In the genomic region with DNA sequence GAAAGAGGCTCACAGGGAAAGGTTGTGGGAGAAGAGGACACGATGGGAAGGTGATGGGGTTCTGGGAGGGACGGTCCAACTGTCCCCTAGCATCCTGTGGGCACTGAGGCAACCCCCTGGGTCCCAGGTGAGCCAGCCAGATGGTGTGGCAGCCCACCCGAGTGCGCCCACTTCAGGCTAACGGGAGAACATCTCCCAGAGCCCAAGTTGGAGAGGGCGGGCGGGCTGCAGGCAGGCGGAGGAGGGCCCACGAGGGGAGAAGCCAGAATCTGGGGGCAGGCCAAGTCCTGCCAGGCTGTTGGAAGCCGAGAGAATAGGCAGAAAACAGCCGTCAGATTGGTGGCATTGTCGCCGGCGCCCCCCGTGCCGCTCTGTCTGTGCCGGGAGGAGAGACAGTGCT, we compare ENCODE assay signal across 13 cellular contexts. TPM values are rescaled to one million over a fixed set of nuclear protein-coding genes. Genes with fewer than 3 reads are reported as not detected.
DNase-seq lines count a peak whose midpoint lies in the region; ATAC-seq, FAIRE-seq and TF ChIP-seq lines count a peak whose summit lies in the region.
"Had no signal": no experiment of that assay in that cellular context is flagged by ENCODE, and none has a peak within 500 bp of the region (broad histone marks: within the 10 kb centered on the region; RNA-seq: fewer than 3 reads in every experiment).

No MANE protein-coding gene starts in this region.

- H3K79me2 ChIP-seq in H1 (ENCODE audit: control insufficient read depth in 1 of 2, insufficient read depth in 2 of 2, low read length in 2 of 2): no peaks in the 10 kb centered on the region

- WGBS in H1 (ENCODE audit: extremely low coverage in 1 of 2, insufficient coverage in 1 of 2, insufficient read length in 1 of 2, insufficient replicate concordance in 2 of 2, low coverage in 1 of 2, low lambda C conversion rate in 2 of 2, missing lambda C conversion rate in 1 of 2), 2 experiments: 25% methylated on average over 17 of the region's 17 CpGs; no CpG with 5 or more reads in 1 of the 2 experiments
- 62% methylated on average over 17 of the region's 17 CpGs for WGBS in suprapubic skin

- no peak overlapping the region for H2BK12ac ChIP-seq in H1 (ENCODE audit: low read depth, low read length)

- peak; percentile 76 to 81 (median 77) for TF ChIP-seq CTCF in H1 (IDR thresholded peaks at IDR 0.05; ENCODE audit: control extremely low read depth in 1 of 3, insufficient read depth in 1 of 3, low read depth in 1 of 3, low read length in 3 of 3)
- TF ChIP-seq CTCF in retinal pigment epithelial cell (conservative IDR thresholded peaks at IDR 0.05; ENCODE audit: low read depth, low read length): peak; percentile 19
- TF ChIP-seq CTCF in suprapubic skin (IDR thresholded peaks at IDR 0.05): no peak

- no peak for ATAC-seq in T-cell (replicated peaks in 1 of 4)
- no peak for ATAC-seq in HG03520 (IDR thresholded peaks at IDR 0.05; ENCODE audit: unreplicated experiment)
- ATAC-seq: pancreas had no signal

- no peaks in the 10 kb centered on the region for H3K9me3 Mint-ChIP-seq in T-cell
- H3K9me3 Mint-ChIP-seq: activated naive CD4-positive, alpha-beta T cell treated with anti-CD3 and anti-CD28 coated beads for 36 hours had no signal

- no peaks in the 10 kb centered on the region for H3K79me1 ChIP-seq in H1 (ENCODE audit: low read depth, low read length)

- peaks cover 0 to 25% (median 12%) of the 10 kb centered on the region in 4 experiments; a peak in 6 of 7 replicates for H3K4me1 ChIP-seq in H1 (replicated peaks in 1 of 4; ENCODE audit: control insufficient read depth in 3 of 4, insufficient read depth in 4 of 4, low read length in 3 of 4)
- H3K4me1 ChIP-seq in suprapubic skin: peaks cover 8% of the 10 kb centered on the region
- H3K4me1 ChIP-seq: pancreas had no signal

- no peaks in the 10 kb centered on the region for H3K36me3 Mint-ChIP-seq in T-cell

- no peak overlapping the region for H3K27ac Mint-ChIP-seq in T-cell
- H3K27ac Mint-ChIP-seq: activated naive CD4-positive, alpha-beta T cell treated with anti-CD3 and anti-CD28 coated beads for 36 hours had no signal

- no peak overlapping the region for H2BK5ac ChIP-seq in H1 (ENCODE audit: low read depth, low read length)

- H4K5ac ChIP-seq in H1 (ENCODE audit: insufficient read length, low read depth, low read length): no peak overlapping the region

- TF ChIP-seq POLR2A in H1 (IDR thresholded peaks at IDR 0.05; ENCODE audit: control extremely low read depth in 1 of 2, low read depth in 2 of 2, low read length in 2 of 2) (no peak), suprapubic skin (IDR thresholded peaks at IDR 0.05) (no peak)

- CTCF ChIA-PET in H1 (lab: Charles Lee; ENCODE audit: partially characterized antibody) (interaction anchor here (0.8 to 19.7 kb wide), 16 partner anchors 7 to 127 kb away, joined by 3 to 404 read pairs (median 7); a partner anchor contains a TSS), T-cell (lab: Charles Lee) (no interaction called here)

- H4K91ac ChIP-seq in H1 (replicated peaks; ENCODE audit: insufficient read length, low read length): no peak overlapping the region

- no peak overlapping the region; the same call in 1 of the 2 replicates for H4K8ac ChIP-seq in H1 (ENCODE audit: extremely low read depth, insufficient read depth, low read length)

- no peaks in the 10 kb centered on the region for H3K36me3 ChIP-seq in H1 (ENCODE audit: control insufficient read depth in 2 of 4, insufficient read depth in 4 of 4, low read length in 3 of 4)
- no peaks in the 10 kb centered on the region for H3K36me3 ChIP-seq in suprapubic skin
- H3K36me3 ChIP-seq: esophagus muscularis mucosa, pancreas had no signal

- H4K20me1 ChIP-seq in H1 (replicated peaks in 1 of 2; ENCODE audit: control insufficient read depth in 1 of 2, insufficient read depth in 2 of 2, low read length in 2 of 2): no peaks in the 10 kb centered on the region

- no peak for FAIRE-seq in H1 (lab: Jason Lieb, UNC)
- FAIRE-seq: GM12892, pancreas had no signal

- H3K18ac ChIP-seq in H1 (ENCODE audit: extremely low read depth, low read length): no peak overlapping the region

- H3K23me2 ChIP-seq in H1 (ENCODE audit: low read depth, low read length): no peaks in the 10 kb centered on the region

- H2BK120ac ChIP-seq in H1 (replicated peaks; ENCODE audit: low read depth, low read length): no peak overlapping the region

- H3K56ac ChIP-seq in H1 (replicated peaks; ENCODE audit: insufficient read length, low read depth, low read length): no peak overlapping the region

- no peak overlapping the region for H3K14ac ChIP-seq in H1 (ENCODE audit: insufficient read length)

- H2BK15ac ChIP-seq in H1 (ENCODE audit: low read length): no peak overlapping the region

- DNase-seq in SHP77 (lab: John Stamatoyannopoulos, UW) (peak; percentile 34 to 49), SHP77 treated with DMSO at 0.1 percent for 48 hours (lab: John Stamatoyannopoulos, UW) (no peak), NCI-H345 treated with DMSO at 0.1 percent for 48 hours (lab: John Stamatoyannopoulos, UW; ENCODE audit: unreplicated experiment) (peak; percentile 60), H1 (ENCODE audit: low read depth in 1 of 2, low spot score in 2 of 2) (peak in 1 of 2 experiments; percentile 84), retinal pigment epithelial cell (ENCODE audit: low read depth) (no peak), suprapubic skin (ENCODE audit: low spot score in 2 of 2) (no peak), T-cell (no peak)
- DNase-seq: activated naive CD4-positive, alpha-beta T cell treated with anti-CD3 and anti-CD28 coated beads for 36 hours; NCI-H526; pancreas had no signal

- POLR2A ChIA-PET in H1 (lab: Charles Lee; ENCODE audit: partially characterized antibody): no interaction called here
- POLR2A ChIA-PET in T-cell (lab: Charles Lee): interaction anchor here in 1 of 2 donors (0.6 kb wide), 1 partner anchor 608 kb away, joined by 3 read pairs; no protein-coding TSS in a partner anchor

- H3K4me1 Mint-ChIP-seq in T-cell: no peaks in the 10 kb centered on the region

- H3K4me3 Mint-ChIP-seq in T-cell: no peak overlapping the region
- H3K4me3 Mint-ChIP-seq: activated naive CD4-positive, alpha-beta T cell treated with anti-CD3 and anti-CD28 coated beads for 36 hours had no signal

- no peaks in the 10 kb centered on the region for H3K9me3 ChIP-seq in H1 (ENCODE audit: insufficient read depth in 2 of 2, low read depth in 1 of 2, low read length in 1 of 2)
- no peaks in the 10 kb centered on the region for H3K9me3 ChIP-seq in suprapubic skin
- H3K9me3 ChIP-seq: esophagus muscularis mucosa, pancreas had no signal

- no peak for TF ChIP-seq EP300 in H1 (IDR thresholded peaks at IDR 0.05; ENCODE audit: borderline replicate concordance in 1 of 2, low read depth in 2 of 2, low read length in 2 of 2)
- TF ChIP-seq EP300 in suprapubic skin (IDR thresholded peaks at IDR 0.05): no peak

- peak overlapping the region; percentile 8 to 45; a peak in 2 of 4 replicates for H3K4me2 ChIP-seq in H1 (ENCODE audit: insufficient read depth in 1 of 2, low read depth in 2 of 2, low read length in 2 of 2)

- 0 out of 8 replicates have a peak overlapping the region, but pooled peaks of 1 of the 4 experiments have one; percentile 16 for H3K4me3 ChIP-seq in H1 (ENCODE audit: extremely low read depth in 1 of 4, insufficient read depth in 2 of 4, low read depth in 3 of 4, low read length in 4 of 4)
- no peak overlapping the region for H3K4me3 ChIP-seq in retinal pigment epithelial cell (ENCODE audit: low read length)
- no peak overlapping the region for H3K4me3 ChIP-seq in suprapubic skin
- H3K4me3 ChIP-seq: esophagus muscularis mucosa, pancreas had no signal

- H2AFZ ChIP-seq in H1 (ENCODE audit: low read length): no peak overlapping the region

- H3K23ac ChIP-seq in H1 (ENCODE audit: insufficient read length): no peak overlapping the region

- no peak overlapping the region for H3K9ac ChIP-seq in H1 (replicated peaks in 1 of 4; ENCODE audit: extremely low read depth in 1 of 4, low read depth in 3 of 4, low read length in 3 of 4)

- peak; percentile 60 to 75 for TF ChIP-seq RAD21 in H1 (IDR thresholded peaks at IDR 0.05 in 1 of 2, conservative IDR thresholded peaks at IDR 0.05 in 1 of 2; ENCODE audit: low read depth in 2 of 2, low read length in 2 of 2)

- H2BK20ac ChIP-seq in H1 (ENCODE audit: low read length): no peak overlapping the region

- H3K27ac ChIP-seq in H1 (ENCODE audit: low read depth, low read length): no peak overlapping the region
- no peak overlapping the region for H3K27ac ChIP-seq in suprapubic skin
- H3K27ac ChIP-seq: esophagus muscularis mucosa, pancreas had no signal

- no peak overlapping the region for H2AK5ac ChIP-seq in H1 (ENCODE audit: low read depth, low read length)

- peaks cover 18 to 21% of the 10 kb centered on the region in 2 donors for H3K27me3 Mint-ChIP-seq in T-cell

- no peak overlapping the region for H3K4ac ChIP-seq in H1 (replicated peaks; ENCODE audit: insufficient read length, low read depth, low read length)

- H3K27me3 ChIP-seq in H1 (replicated peaks in 1 of 4; ENCODE audit: control insufficient read depth in 3 of 4, extremely low read depth in 1 of 4, insufficient read depth in 3 of 4, low read length in 3 of 4): peaks cover 0 to 2% (median 0%) of the 10 kb centered on the region in 4 experiments; a peak in 3 of 7 replicates
- H3K27me3 ChIP-seq in suprapubic skin: peaks cover 19% of the 10 kb centered on the region
- H3K27me3 ChIP-seq: pancreas had no signal

TF ChIP-seq in H1, 55 proteins besides CTCF, POLR2A, EP300 and RAD21:
- TF ChIP-seq, protein P1, sequence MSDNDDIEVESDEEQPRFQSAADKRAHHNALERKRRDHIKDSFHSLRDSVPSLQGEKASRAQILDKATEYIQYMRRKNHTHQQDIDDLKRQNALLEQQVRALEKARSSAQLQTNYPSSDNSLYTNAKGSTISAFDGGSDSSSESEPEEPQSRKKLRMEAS (IDR thresholded peaks at IDR 0.05): peak; percentile 51; the same call in 1 of the 2 replicates
- no peak for TF ChIP-seq BRCA1 (IDR thresholded peaks at IDR 0.05; ENCODE audit: low read depth, low read length)

RNA-seq across cellular contexts. Expression of a gene that starts 13.8 kb away (rescaled TPM):
- 0.37 and 0.71 TPM in 2 replicates for total RNA-seq in H1 (2021; fragmentation: NEBNext Ultra II Directional; extraction: Animal tissue kit (Norgen Biotek cat#: 25700))
- 0.22 and 0.35 TPM in 2 replicates for polyA plus RNA-seq in H1 (2011; rRNA removed)
- 0.40 TPM for polyA plus RNA-seq in H1 (2011; cell fraction: cytosol; rRNA removed)
- 2.4 TPM for polyA plus RNA-seq in H1 (2011; cell fraction: nucleus; rRNA removed)
- polyA plus RNA-seq in H1 (2012, experiment 1 of 2): 0.54 to 0.84 TPM (median 0.60 TPM) in 4 replicates
- 0.17 TPM for polyA plus RNA-seq in H1 (2012, experiment 2 of 2)
- 0.20 TPM for polyA plus RNA-seq in H1 (2013, experiment 1 of 2)
- 0.37 TPM for polyA plus RNA-seq in H1 (2013, experiment 2 of 2)
- 0.35 and 1.1 TPM in 2 replicates for polyA minus RNA-seq in H1 (2011; rRNA and poly(A)+ RNA removed)
- 1.5 TPM for polyA minus RNA-seq in H1 (2011; cell fraction: cytosol; rRNA and poly(A)+ RNA removed)
- 0.40 TPM for polyA minus RNA-seq in H1 (2011; cell fraction: nucleus; rRNA and poly(A)+ RNA removed)
- total RNA-seq in suprapubic skin (100 to 1,000 TPM in 1 of 4 donors, 10 to 100 TPM in 3; 31.7 to 113 (median 36.2) TPM), T-cell (1 to 10 TPM in 3 of 5 donors, under 1 TPM in 1, not detected in 1; 0.75 to 2.2 (median 1.5) TPM)
- total RNA-seq: activated naive CD4-positive, alpha-beta T cell treated with anti-CD3 and anti-CD28 coated beads for 36 hours had no signal

Comparison
In these comparisons a context has a peak if more than half of its experiments do, and no peak if none do; other contexts are left out.
1. DNase-seq: peak in SHP77 (2 of 2) and NCI-H345 treated with DMSO at 0.1 percent for 48 hours (single experiment); none in SHP77 treated with DMSO at 0.1 percent for 48 hours (single experiment), retinal pigment epithelial cell (single experiment), suprapubic skin (0 of 2) and T-cell (0 of 34).
2. CTCF ChIP-seq: peak in H1 (3 of 3) and retinal pigment epithelial cell (single experiment); none in suprapubic skin (0 of 2).
3. RNA of a gene that starts 13.8 kb away (total RNA-seq): 31.7 to 113 TPM in suprapubic skin; 0.75 to 2.2 TPM in T-cell and 0.37 to 0.71 TPM in H1; every median in the first group is over 10 times any median in the second.